ENCODE assay signal across 19 cellular contexts in the genomic region with DNA sequence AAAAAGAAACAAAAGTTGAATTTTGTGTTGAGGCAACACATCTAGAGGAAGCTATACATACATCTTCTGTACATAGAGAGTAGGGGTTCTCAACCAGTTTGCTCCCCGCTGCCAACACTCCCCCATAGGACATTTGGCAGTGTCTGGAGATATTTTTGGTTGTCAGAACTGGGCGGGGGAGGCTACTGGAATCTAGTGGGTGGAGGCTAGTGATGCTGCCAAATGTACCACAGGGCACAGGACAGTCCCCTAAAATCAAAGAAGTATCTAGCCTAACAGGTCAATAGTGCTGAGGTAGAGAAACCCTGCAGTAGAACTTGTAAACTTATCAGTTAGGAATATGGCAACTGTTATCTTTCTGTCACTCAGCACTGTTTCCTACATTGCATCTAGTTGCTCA. TPM values are rescaled to one million over a fixed set of nuclear protein-coding genes. Genes with fewer than 3 reads are reported as not detected.
DNase-seq lines count a peak whose midpoint lies in the region; ATAC-seq, FAIRE-seq and TF ChIP-seq lines count a peak whose summit lies in the region.
"Had no signal": no experiment of that assay in that cellular context is flagged by ENCODE, and none has a peak within 500 bp of the region (broad histone marks: within the 10 kb centered on the region; RNA-seq: fewer than 3 reads in every experiment).

No MANE protein-coding gene starts in this region.

- POLR2A ChIA-PET in RWPE1 (lab: Yijun Ruan, JAX; ENCODE audit: low non-redundant PET) = no interaction called here

- peaks cover 10% of the 10 kb centered on the region for H3K4me1 ChIP-seq in left ventricle myocardium inferior

- intact Hi-C loops in Right ventricle myocardium superior (cut with DNase I) (no loop called here), left ventricle myocardium inferior (cut with micrococcal nuclease) (no loop called here)

- peak; percentile 58 for FAIRE-seq in GM12892 (lab: Jason Lieb, UNC)
- FAIRE-seq: GM18507, H1 had no signal

- TF ChIP-seq CTCF in left ventricle myocardium inferior (IDR thresholded peaks at IDR 0.05; ENCODE audit: borderline replicate concordance) (no peak), RWPE1 (conservative IDR thresholded peaks at IDR 0.05; ENCODE audit: low read depth) (no peak)

- H3K4me3 ChIP-seq in left ventricle myocardium inferior = peak overlapping the region; percentile 9
- H3K4me3 ChIP-seq: BLaER1 had no signal

- ATAC-seq in Right ventricle myocardium superior (ENCODE audit: poor library complexity) (peak; percentile 86), HG02840 (IDR thresholded peaks at IDR 0.05; ENCODE audit: low FRiP score, unreplicated experiment) (no peak), GM18517 (IDR thresholded peaks at IDR 0.05; ENCODE audit: unreplicated experiment) (no peak)

- H3K9me3 ChIP-seq in left ventricle myocardium inferior (replicated peaks) = peaks cover 9% of the 10 kb centered on the region

- no peaks in the 10 kb centered on the region for H3K36me3 ChIP-seq in left ventricle myocardium inferior
- H3K36me3 ChIP-seq: BLaER1 had no signal

- DNase-seq in GM12892 (ENCODE audit: insufficient read length) (no peak), Right ventricle myocardium superior (no peak), left ventricle myocardium inferior (no peak), myocyte (ENCODE audit: low read depth) (peak; percentile 17), NCI-H2227 treated with DMSO at 0.1 percent for 48 hours (lab: John Stamatoyannopoulos, UW) (no peak), RWPE1 (ENCODE audit: low spot score) (no peak)
- DNase-seq: 8988T; CD4-positive, alpha-beta memory T cell; DMS153; DMS79; GDM1; H9 had no signal

- no peaks in the 10 kb centered on the region for H3K27me3 ChIP-seq in left ventricle myocardium inferior (ENCODE audit: low read depth)
- H3K27me3 ChIP-seq: BLaER1 had no signal

- H3K27ac ChIP-seq in left ventricle myocardium inferior (replicated peaks) = peak overlapping the region; percentile 81
- H3K27ac ChIP-seq in RWPE1 = no peak overlapping the region
- H3K27ac ChIP-seq: BLaER1 had no signal

- TF ChIP-seq POLR2A in GM12892 (IDR thresholded peaks at IDR 0.05; ENCODE audit: low read depth, low read length) = no peak

- CTCF ChIA-PET in RWPE1 (lab: Yijun Ruan, JAX) = no interaction called here

RNA-seq across cellular contexts. Expression of a gene that starts 21.3 kb away (rescaled TPM):
- polyA plus RNA-seq in GM12892 (2012; ENCODE audit: missing spikeins) = 23.2 TPM
- total RNA-seq in Right ventricle myocardium superior (58.9 TPM), left ventricle myocardium inferior (61.2 TPM), myocyte (4.9 and 5.5 TPM in 2 replicates)
- 18.9 TPM for polyA plus RNA-seq in myocyte (2012)
- total RNA-seq: HT-29 had no signal
- polyA plus RNA-seq: CD14-positive monocyte had no signal
